Comparison of ENCODE assay signal across 8 cellular contexts in genomic region chr12:116880817-116881324, GRCh38. TPM values are rescaled to one million over a fixed set of nuclear protein-coding genes. Genes with fewer than 3 reads are reported as not detected.
DNase-seq lines count a peak whose midpoint lies in the region; ATAC-seq and TF ChIP-seq lines count a peak whose summit lies in the region.

No MANE protein-coding gene starts in this region.

- peak; percentile 34; the same call in 1 of the 2 replicates for TF ChIP-seq RAD21 in HCT116 (IDR thresholded peaks at IDR 0.05; ENCODE audit: low read depth)

- CTCF ChIA-PET in HCT116 (lab: Charles Lee) = interaction anchor here (1.6 kb wide), 1 partner anchor 18 kb away, joined by 6 read pairs; no protein-coding TSS in a partner anchor

- intact Hi-C loops in HCT116 (cut with micrococcal nuclease) (no loop called here), Right ventricle myocardium superior (cut with DNase I) (loop anchor here (5.0 kb wide), 1 partner anchor 179 kb away; no protein-coding TSS in a partner anchor)

- no peaks in the 10 kb centered on the region for H4K20me1 ChIP-seq in HCT116 (ENCODE audit: insufficient read depth)

- peak; percentile 75 for ATAC-seq in HCT116
- peak; percentile 92 for ATAC-seq in Right ventricle myocardium superior (ENCODE audit: poor library complexity)

- TF ChIP-seq POLR2A in HCT116 (IDR thresholded peaks at IDR 0.05; ENCODE audit: borderline replicate concordance, extremely low read depth, insufficient read depth, insufficient read length) = no peak

- RAD21 ChIA-PET in HCT116 (lab: Charles Lee; ENCODE audit: low non-redundant PET in 1 of 2, low total read pairs in 2 of 2, uncharacterized antibody in 2 of 2, unreplicated experiment in 2 of 2) = no interaction called here

- H3K36me3 ChIP-seq in HCT116 (ENCODE audit: control insufficient read depth in 1 of 2, insufficient read depth in 2 of 2, low read length in 2 of 2) (no peaks in the 10 kb centered on the region), rectal smooth muscle tissue (ENCODE audit: control insufficient read depth, insufficient read depth, low read length) (no peaks in the 10 kb centered on the region)

- H3K4me2 ChIP-seq in HCT116 (ENCODE audit: low read length) = peak overlapping the region; percentile 87

- H3K4me3 ChIP-seq in GM08714 (ENCODE audit: low read length) (peak overlapping the region; percentile 24; the same call in 1 of the 2 replicates), HCT116 (replicated peaks in 1 of 2; ENCODE audit: low read depth in 1 of 2, low read length in 2 of 2) (peak overlapping the region; percentile 61 to 67), rectal smooth muscle tissue (ENCODE audit: low read length) (peak overlapping the region; percentile 44)

- H3K27me3 ChIP-seq in HCT116 (ENCODE audit: insufficient read depth, low read length) (no peaks in the 10 kb centered on the region), rectal smooth muscle tissue (ENCODE audit: control insufficient read depth, insufficient read depth, low read length) (peaks cover 28% of the 10 kb centered on the region)

- peaks cover 14 to 32% of the 10 kb centered on the region in 2 experiments; a peak in 3 of 4 replicates for H3K4me1 ChIP-seq in HCT116 (ENCODE audit: control insufficient read depth in 1 of 2, insufficient read depth in 2 of 2, low read length in 2 of 2)
- peaks cover 6% of the 10 kb centered on the region for H3K4me1 ChIP-seq in rectal smooth muscle tissue (ENCODE audit: control insufficient read depth, insufficient read depth, low read length)

- no peaks in the 10 kb centered on the region for H3K9me2 ChIP-seq in HCT116 (ENCODE audit: insufficient read depth)

- BruUV-seq in HCT116 (replicated peaks; lab: Mats Ljungman, UMichigan) = no TSS peak

- TF ChIP-seq CTCF in HCT116 (IDR thresholded peaks at IDR 0.05 in 2 of 3, conservative IDR thresholded peaks at IDR 0.05 in 1 of 3; ENCODE audit: borderline replicate concordance in 1 of 3, insufficient read depth in 1 of 3, low read depth in 2 of 3, low read length in 2 of 3) = no peak

- peak overlapping the region; percentile 34; the same call in 1 of the 2 replicates for H3K27ac ChIP-seq in HCT116 (ENCODE audit: low read depth, low read length)
- no peak overlapping the region for H3K27ac ChIP-seq in rectal smooth muscle tissue (ENCODE audit: low read depth, low read length)

- no peaks in the 10 kb centered on the region for H3K79me2 ChIP-seq in HCT116 (ENCODE audit: insufficient read depth, low read length)

- peak overlapping the region; percentile 90 for H2AFZ ChIP-seq in HCT116 (ENCODE audit: low read depth, low read length, poor library complexity, severe bottlenecking)

- DNase-seq in HCT116 (ENCODE audit: low read depth, low spot score) (no peak), NCI-H2227 (lab: John Stamatoyannopoulos, UW; ENCODE audit: unreplicated experiment) (peak; percentile 65), Right ventricle myocardium superior (peak; percentile 44), SKM-1 (lab: John Stamatoyannopoulos, UW; ENCODE audit: unreplicated experiment) (no peak), DMS114 treated with DMSO at 0.1 percent for 48 hours (lab: John Stamatoyannopoulos, UW; ENCODE audit: unreplicated experiment) (no peak)
- peak; percentile 47 for DNase-seq in activated T-cell treated with anti-CD3 and anti-CD28 coated beads, Interleukin-2, amount 50 U/mL, for 1 hour

- no peaks in the 10 kb centered on the region for H3K9me3 ChIP-seq in HCT116 (ENCODE audit: control insufficient read depth in 1 of 2, insufficient read depth in 1 of 2, low read depth in 1 of 2, low read length in 2 of 2)

- POLR2A ChIA-PET in HCT116 (lab: Charles Lee) = interaction anchor here (1.0 kb wide), 1 partner anchor 374 kb away, joined by 4 read pairs; no protein-coding TSS in a partner anchor

- H3K9ac ChIP-seq in HCT116 (ENCODE audit: low read length) (peak overlapping the region; percentile 65), rectal smooth muscle tissue (ENCODE audit: low read length) (no peak overlapping the region)

TF ChIP-seq in HCT116, 20 proteins besides CTCF, POLR2A, EP300 and RAD21:
- TF ChIP-seq, protein P1, sequence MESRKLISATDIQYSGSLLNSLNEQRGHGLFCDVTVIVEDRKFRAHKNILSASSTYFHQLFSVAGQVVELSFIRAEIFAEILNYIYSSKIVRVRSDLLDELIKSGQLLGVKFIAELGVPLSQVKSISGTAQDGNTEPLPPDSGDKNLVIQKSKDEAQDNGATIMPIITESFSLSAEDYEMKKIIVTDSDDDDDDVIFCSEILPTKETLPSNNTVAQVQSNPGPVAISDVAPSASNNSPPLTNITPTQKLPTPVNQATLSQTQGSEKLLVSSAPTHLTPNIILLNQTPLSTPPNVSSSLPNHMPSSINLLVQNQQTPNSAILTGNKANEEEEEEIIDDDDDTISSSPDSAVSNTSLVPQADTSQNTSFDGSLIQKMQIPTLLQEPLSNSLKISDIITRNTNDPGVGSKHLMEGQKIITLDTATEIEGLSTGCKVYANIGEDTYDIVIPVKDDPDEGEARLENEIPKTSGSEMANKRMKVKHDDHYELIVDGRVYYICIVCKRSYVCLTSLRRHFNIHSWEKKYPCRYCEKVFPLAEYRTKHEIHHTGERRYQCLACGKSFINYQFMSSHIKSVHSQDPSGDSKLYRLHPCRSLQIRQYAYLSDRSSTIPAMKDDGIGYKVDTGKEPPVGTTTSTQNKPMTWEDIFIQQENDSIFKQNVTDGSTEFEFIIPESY (IDR thresholded peaks at IDR 0.05; ENCODE audit: extremely low read depth, insufficient replicate concordance, low read length) = no peak
- TF ChIP-seq, protein P2, sequence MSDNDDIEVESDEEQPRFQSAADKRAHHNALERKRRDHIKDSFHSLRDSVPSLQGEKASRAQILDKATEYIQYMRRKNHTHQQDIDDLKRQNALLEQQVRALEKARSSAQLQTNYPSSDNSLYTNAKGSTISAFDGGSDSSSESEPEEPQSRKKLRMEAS (IDR thresholded peaks at IDR 0.05) = peak; percentile 49
- TF ChIP-seq EGR1 (IDR thresholded peaks at IDR 0.05; ENCODE audit: low read depth) = no peak
- no peak for TF ChIP-seq FOSL1 (IDR thresholded peaks at IDR 0.05; ENCODE audit: low read depth)
- TF ChIP-seq CEBPB (IDR thresholded peaks at IDR 0.05; ENCODE audit: low read depth) = no peak
- TF ChIP-seq EZH2 (IDR thresholded peaks at IDR 0.05) = no peak
- peak; percentile 71 for TF ChIP-seq ZFX (IDR thresholded peaks at IDR 0.05)
- no peak for TF ChIP-seq ELF1 (IDR thresholded peaks at IDR 0.05; ENCODE audit: borderline replicate concordance, low read depth)
- TF ChIP-seq ZNF274 (IDR thresholded peaks at IDR 0.05; ENCODE audit: low read depth, low read length) = no peak
- TF ChIP-seq, protein P3, sequence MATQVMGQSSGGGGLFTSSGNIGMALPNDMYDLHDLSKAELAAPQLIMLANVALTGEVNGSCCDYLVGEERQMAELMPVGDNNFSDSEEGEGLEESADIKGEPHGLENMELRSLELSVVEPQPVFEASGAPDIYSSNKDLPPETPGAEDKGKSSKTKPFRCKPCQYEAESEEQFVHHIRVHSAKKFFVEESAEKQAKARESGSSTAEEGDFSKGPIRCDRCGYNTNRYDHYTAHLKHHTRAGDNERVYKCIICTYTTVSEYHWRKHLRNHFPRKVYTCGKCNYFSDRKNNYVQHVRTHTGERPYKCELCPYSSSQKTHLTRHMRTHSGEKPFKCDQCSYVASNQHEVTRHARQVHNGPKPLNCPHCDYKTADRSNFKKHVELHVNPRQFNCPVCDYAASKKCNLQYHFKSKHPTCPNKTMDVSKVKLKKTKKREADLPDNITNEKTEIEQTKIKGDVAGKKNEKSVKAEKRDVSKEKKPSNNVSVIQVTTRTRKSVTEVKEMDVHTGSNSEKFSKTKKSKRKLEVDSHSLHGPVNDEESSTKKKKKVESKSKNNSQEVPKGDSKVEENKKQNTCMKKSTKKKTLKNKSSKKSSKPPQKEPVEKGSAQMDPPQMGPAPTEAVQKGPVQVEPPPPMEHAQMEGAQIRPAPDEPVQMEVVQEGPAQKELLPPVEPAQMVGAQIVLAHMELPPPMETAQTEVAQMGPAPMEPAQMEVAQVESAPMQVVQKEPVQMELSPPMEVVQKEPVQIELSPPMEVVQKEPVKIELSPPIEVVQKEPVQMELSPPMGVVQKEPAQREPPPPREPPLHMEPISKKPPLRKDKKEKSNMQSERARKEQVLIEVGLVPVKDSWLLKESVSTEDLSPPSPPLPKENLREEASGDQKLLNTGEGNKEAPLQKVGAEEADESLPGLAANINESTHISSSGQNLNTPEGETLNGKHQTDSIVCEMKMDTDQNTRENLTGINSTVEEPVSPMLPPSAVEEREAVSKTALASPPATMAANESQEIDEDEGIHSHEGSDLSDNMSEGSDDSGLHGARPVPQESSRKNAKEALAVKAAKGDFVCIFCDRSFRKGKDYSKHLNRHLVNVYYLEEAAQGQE (IDR thresholded peaks at IDR 0.05; ENCODE audit: low read depth) = no peak
- no peak for TF ChIP-seq SP1 (IDR thresholded peaks at IDR 0.05; ENCODE audit: low read depth)
- no peak for TF ChIP-seq CBX3 (IDR thresholded peaks at IDR 0.05; ENCODE audit: low read depth)
- TF ChIP-seq YY1 (IDR thresholded peaks at IDR 0.05; ENCODE audit: extremely low read depth, insufficient replicate concordance, low read depth, low read length) = no peak
- TF ChIP-seq JUND (IDR thresholded peaks at IDR 0.05) = no peak
- no peak for TF ChIP-seq SIN3A (IDR thresholded peaks at IDR 0.05; ENCODE audit: low read depth)
- TF ChIP-seq TCF7L2 (IDR thresholded peaks at IDR 0.05; ENCODE audit: borderline replicate concordance, extremely low read depth, insufficient read depth, insufficient read length) = peak; percentile 57
- no peak for TF ChIP-seq SRF (IDR thresholded peaks at IDR 0.05; ENCODE audit: low read depth)
- TF ChIP-seq EZH2phosphoT487 (IDR thresholded peaks at IDR 0.05; ENCODE audit: borderline replicate concordance) = no peak
- TF ChIP-seq ATF3 (IDR thresholded peaks at IDR 0.05) = no peak
- peak; percentile 52; the same call in 1 of the 2 replicates for TF ChIP-seq POLR2AphosphoS5 (IDR thresholded peaks at IDR 0.05; ENCODE audit: low read depth, low read length)

RNA-seq across cellular contexts. Expression of gene HRK, which starts 0.4 kb away (rescaled TPM):
- total RNA-seq in HCT116 (2021; ENCODE audit: unreplicated experiment) (4.3 TPM), Right ventricle myocardium superior (0.27 TPM)
- polyA plus RNA-seq in HCT116 (2012) = 1.2 and 1.6 TPM in 2 replicates

RNA-seq across cellular contexts. Expression of gene FBXW8, which starts 29.9 kb away (rescaled TPM):
- total RNA-seq in HCT116 (2021; ENCODE audit: unreplicated experiment) (14.6 TPM), Right ventricle myocardium superior (5.5 TPM)
- polyA plus RNA-seq in HCT116 (2012) = 8.9 and 9.9 TPM in 2 replicates

Comparison
In these comparisons a context has a peak if more than half of its experiments do, and no peak if none do; other contexts are left out.
1. DNase-seq: peak in NCI-H2227 (single experiment), activated T-cell treated with anti-CD3 and anti-CD28 coated beads, Interleukin-2, amount 50 U/mL, for 1 hour (single experiment) and Right ventricle myocardium superior (single experiment); none in HCT116 (single experiment), SKM-1 (single experiment) and DMS114 treated with DMSO at 0.1 percent for 48 hours (single experiment).
2. Peak in every context shown above with its lines, with median percentiles within 50 percentile points of each other: H3K4me3 ChIP-seq.